ENCODE assay signal across 17 cellular contexts in the genomic region with DNA sequence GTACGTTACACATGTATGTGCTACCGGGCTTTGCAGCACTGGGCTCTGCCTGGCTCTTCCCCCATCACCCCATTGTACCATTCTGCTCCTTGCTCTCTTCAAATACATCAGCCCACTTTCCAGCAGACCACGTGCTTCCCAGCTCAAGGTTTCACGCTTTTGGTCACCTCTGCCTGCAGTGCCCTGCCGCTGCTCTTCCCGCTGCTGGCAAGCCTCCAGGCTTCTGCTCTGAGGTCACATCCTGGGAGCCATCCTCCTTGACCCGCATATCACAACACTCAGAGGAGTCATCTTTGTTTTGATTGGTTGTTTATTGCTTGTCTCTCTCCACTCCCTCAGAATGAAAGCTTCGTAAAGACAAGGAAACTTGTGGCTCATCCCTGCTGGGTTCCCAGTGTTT. TPM values are rescaled to one million over a fixed set of nuclear protein-coding genes. Genes with fewer than 3 reads are reported as not detected.
DNase-seq lines count a peak whose midpoint lies in the region; ATAC-seq and TF ChIP-seq lines count a peak whose summit lies in the region.
"Had no signal": no experiment of that assay in that cellular context is flagged by ENCODE, and none has a peak within 500 bp of the region (broad histone marks: within the 10 kb centered on the region; RNA-seq: fewer than 3 reads in every experiment).

No MANE protein-coding gene starts in this region.

- H3K4me3 ChIP-seq in BE2C (ENCODE audit: low read depth, low read length): no peak overlapping the region
- H3K4me3 ChIP-seq in GM23338: no peak overlapping the region

- H4K20me1 ChIP-seq in GM23338 (replicated peaks; ENCODE audit: insufficient read depth): peaks cover 17% of the 10 kb centered on the region

- 0 out of 2 replicates have a peak, but pooled peaks cover 3% of the 10 kb centered on the region for H3K9me2 ChIP-seq in GM23338 (ENCODE audit: insufficient read depth)

- peak; percentile 34 for DNase-seq in BE2C
- peak; percentile 27 for DNase-seq in GM23338 (ENCODE audit: low spot score)
- DNase-seq in RKO (ENCODE audit: low spot score): peak; percentile 11
- peak; percentile 2 for DNase-seq in iris pigment epithelial cell (ENCODE audit: low read depth)
- DNase-seq in activated naive CD4-positive, alpha-beta T cell (lab: John Stamatoyannopoulos, UW): no peak
- no peak for DNase-seq in NCI-H446 treated with DMSO at 0.1 percent for 48 hours (lab: John Stamatoyannopoulos, UW)
- DNase-seq: activated CD4-positive, alpha-beta T cell treated with anti-CD3 and anti-CD28 coated beads for 4 hours; activated T-cell treated with anti-CD3 and anti-CD28 coated beads, Interleukin-2, amount 50 U/mL, for 1 hour; aorta; NCI-H524; RPMI8226; stimulated activated CD4-positive, alpha-beta T cell treated with anti-CD3 and anti-CD28 coated beads, Interleukin-2, amount 100 ng/mL, for 48 hours; T-helper 2 cell had no signal

- H3K27me3 ChIP-seq in BE2C (no peaks in the 10 kb centered on the region), GM23338 (ENCODE audit: insufficient read depth) (no peaks in the 10 kb centered on the region)

- peaks cover 59% of the 10 kb centered on the region for H3K79me2 ChIP-seq in GM23338 (replicated peaks; ENCODE audit: insufficient read depth)

- TF ChIP-seq CTCF in BE2C (IDR thresholded peaks at IDR 0.05; ENCODE audit: low read depth, low read length) (no peak), GM23338 (conservative IDR thresholded peaks at IDR 0.05; ENCODE audit: low read depth in 2 of 2) (no peak)

- peak; percentile 68 for ATAC-seq in GM23338
- no peak for ATAC-seq in GM19467 (IDR thresholded peaks at IDR 0.05; ENCODE audit: unreplicated experiment)
- no peak for ATAC-seq in GM21360 (IDR thresholded peaks at IDR 0.05; ENCODE audit: unreplicated experiment)

- H2AFZ ChIP-seq in GM23338: no peak overlapping the region

- H3K9me3 ChIP-seq in BE2C: no peaks in the 10 kb centered on the region

- peaks cover 5% of the 10 kb centered on the region; the same call in 1 of the 2 replicates for H3K4me1 ChIP-seq in BE2C
- H3K4me1 ChIP-seq in GM23338 (ENCODE audit: insufficient read depth): no peaks in the 10 kb centered on the region

- H3K36me3 ChIP-seq in BE2C: no peaks in the 10 kb centered on the region
- H3K36me3 ChIP-seq in GM23338 (ENCODE audit: insufficient read depth): no peaks in the 10 kb centered on the region

- peaks cover 19% of the 10 kb centered on the region for H3K36me3 Mint-ChIP-seq in GM23338 (ENCODE audit: low read depth)

- H3K4me3 Mint-ChIP-seq in GM23338: no peak overlapping the region
- H3K4me3 Mint-ChIP-seq: B cell had no signal

- H3F3A ChIP-seq in GM23338 (replicated peaks; ENCODE audit: low read depth): no peaks in the 10 kb centered on the region

- peaks cover 11% of the 10 kb centered on the region for H3K27me3 Mint-ChIP-seq in GM23338 (ENCODE audit: insufficient read depth, low read depth, poor library complexity)

- no peak overlapping the region for H3K4me2 ChIP-seq in GM23338

- H3K27ac Mint-ChIP-seq in GM23338: no peak overlapping the region
- H3K27ac Mint-ChIP-seq: B cell had no signal

- H3K27ac ChIP-seq in GM23338 (ENCODE audit: low read depth): no peak overlapping the region; the same call in 1 of the 2 replicates
- H3K27ac ChIP-seq: HL-60 had no signal

- H3K4me1 Mint-ChIP-seq in GM23338: peaks cover 10% of the 10 kb centered on the region

- peaks cover 10% of the 10 kb centered on the region; the same call in 2 of the 3 replicates for H3K9me3 Mint-ChIP-seq in GM23338

TF ChIP-seq in GM23338, 12 proteins besides CTCF, POLR2A, EP300 and RAD21 (continues in another document):
- TF ChIP-seq ZNF462 (CRISPR knock-in tag; IDR thresholded peaks at IDR 0.05) (no peak), POLR2AphosphoS5 (IDR thresholded peaks at IDR 0.05; ENCODE audit: low read depth) (no peak), CREB1 (CRISPR knock-in tag; IDR thresholded peaks at IDR 0.05; ENCODE audit: low read depth) (no peak), ZNF114 (CRISPR knock-in tag; IDR thresholded peaks at IDR 0.05) (no peak), ETS1 (IDR thresholded peaks at IDR 0.05) (no peak), EZH2 (IDR thresholded peaks at IDR 0.05; ENCODE audit: low read depth, unreplicated experiment) (no peak)

RNA-seq across cellular contexts. Expression of gene KIF5C, which starts 34.1 kb away (rescaled TPM):
- polyA plus RNA-seq in BE2C (2012; ENCODE audit: insufficient read depth, insufficient read length, low read depth): 16.6 TPM
- total RNA-seq in GM23338 (2014; rRNA removed; shearing (Covaris generic)): 46.5 and 49.1 TPM in 2 replicates
- polyA plus RNA-seq in GM23338 (2016; fragmentation: Nextera tagmentation; extraction: Ambion mirVana): 37.8 and 45.0 TPM in 2 replicates

Comparison
In these comparisons a context has a peak if more than half of its experiments do, and no peak if none do; other contexts are left out.
1. DNase-seq: peak in BE2C (single experiment), GM23338 (single experiment), RKO (single experiment) and iris pigment epithelial cell (single experiment); none in activated naive CD4-positive, alpha-beta T cell (0 of 4) and NCI-H446 treated with DMSO at 0.1 percent for 48 hours (single experiment).